21 cellular contexts compared by ENCODE assay signal in the genomic region with DNA sequence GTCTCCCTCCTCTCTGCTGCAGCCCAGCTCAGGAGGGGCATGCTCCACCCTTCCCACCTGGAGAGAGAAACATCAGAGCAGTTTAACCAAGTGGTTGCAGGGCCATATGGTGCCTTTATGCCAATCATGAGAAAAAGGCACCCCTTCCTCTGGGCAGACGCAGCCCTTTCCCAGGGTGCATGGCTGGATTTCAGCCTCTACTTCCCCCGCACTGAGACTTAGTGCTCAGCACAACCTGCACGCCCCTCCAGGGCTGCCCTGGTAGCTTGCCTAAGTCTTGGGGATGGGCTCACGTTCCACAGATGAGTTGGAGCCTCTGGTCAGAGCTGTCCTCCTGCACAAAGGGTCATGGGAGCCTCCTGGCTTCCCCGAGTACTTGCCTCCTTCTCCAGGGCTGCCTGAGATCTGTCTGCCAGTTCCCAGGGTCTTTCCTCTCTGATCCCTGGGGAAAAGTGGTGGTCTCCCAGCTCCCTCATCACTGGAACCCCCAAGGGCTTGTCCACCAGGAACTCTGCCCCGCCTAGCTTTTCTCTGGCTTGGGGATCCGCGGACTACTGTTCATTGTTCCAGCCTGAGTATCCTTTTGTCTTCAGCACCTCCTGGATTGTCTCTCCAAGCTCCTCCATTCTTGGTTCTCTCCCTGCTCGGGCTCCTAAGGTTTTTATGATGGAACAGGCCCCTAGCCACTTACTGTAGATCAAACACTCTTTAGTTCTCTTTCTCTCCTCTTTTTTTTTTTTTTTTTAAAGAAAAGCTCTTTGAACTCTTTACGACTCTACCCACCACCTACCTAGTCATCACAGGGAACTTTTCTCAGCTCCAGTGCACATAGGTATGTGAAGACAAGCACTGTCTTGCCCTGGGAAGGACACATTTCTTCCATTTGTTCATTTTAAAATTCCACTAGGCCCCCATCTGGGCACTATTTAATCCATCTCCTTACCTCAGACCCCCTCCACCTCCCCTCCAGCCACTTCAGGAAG. TPM values are rescaled to one million over a fixed set of nuclear protein-coding genes. Genes with fewer than 3 reads are reported as not detected.
DNase-seq lines count a peak whose midpoint lies in the region; ATAC-seq and TF ChIP-seq lines count a peak whose summit lies in the region.
"Had no signal": no experiment of that assay in that cellular context is flagged by ENCODE, and none has a peak within 500 bp of the region (broad histone marks: within the 10 kb centered on the region; RNA-seq: fewer than 3 reads in every experiment).

No MANE protein-coding gene starts in this region.

- no peaks in the 10 kb centered on the region for H3K9me3 ChIP-seq in thymus (ENCODE audit: control insufficient read depth)
- H3K9me3 ChIP-seq: A549; BLaER1 treated with 17β-estradiol and CSF1 and Interleukin-3, amounts not matched to agents 10 nM and 100 nM; SJSA1; transverse colon had no signal

- H3K27me3 ChIP-seq in thymus (ENCODE audit: control insufficient read depth, insufficient read depth), result no peaks in the 10 kb centered on the region
- H3K27me3 ChIP-seq: BLaER1 treated with 17β-estradiol and CSF1 and Interleukin-3, amounts not matched to agents 10 nM and 100 nM; dorsolateral prefrontal cortex; transverse colon had no signal

- no peak overlapping the region for H3K4me3 Mint-ChIP-seq in activated CD4-positive, alpha-beta T cell treated with anti-CD3 and anti-CD28 coated beads, Interleukin-2, amount 10 ng/mL, durations not matched to agents 7 days and 5 days
- no peak overlapping the region for H3K4me3 Mint-ChIP-seq in MCF 10A (ENCODE audit: unreplicated experiment)
- H3K4me3 Mint-ChIP-seq: activated T-helper 1 cell treated with anti-CD3 and anti-CD28 coated beads, Interleukin-12 subunit alpha, Interleukin-12 subunit beta, Interleukin-2, Interleukin-4 antibody, amounts not matched to agents 30 ng/mL and 10 ng/mL and 1 ng/mL, durations not matched to agents 14 hours and 24 hours and 36 hours; stimulated activated naive B cell treated with anti-CD40 and anti-IgM and Interleukin-4, amounts not matched to agents 10 μg/mL and 1 μg/mL and 100 μg/mL, for 72 hours had no signal

- H3K9me3 Mint-ChIP-seq in activated CD4-positive, alpha-beta T cell treated with anti-CD3 and anti-CD28 coated beads, Interleukin-2, amount 10 ng/mL, durations not matched to agents 7 days and 5 days, result no peaks in the 10 kb centered on the region
- no peaks in the 10 kb centered on the region for H3K9me3 Mint-ChIP-seq in MCF 10A (ENCODE audit: unreplicated experiment)
- H3K9me3 Mint-ChIP-seq: activated T-helper 1 cell treated with anti-CD3 and anti-CD28 coated beads, Interleukin-12 subunit alpha, Interleukin-12 subunit beta, Interleukin-2, Interleukin-4 antibody, amounts not matched to agents 30 ng/mL and 10 ng/mL and 1 ng/mL, durations not matched to agents 14 hours and 24 hours and 36 hours; naive thymus-derived CD8-positive, alpha-beta T cell; stimulated activated naive B cell treated with anti-CD40 and anti-IgM and Interleukin-4, amounts not matched to agents 10 μg/mL and 1 μg/mL and 100 μg/mL, for 72 hours had no signal

- no peaks in the 10 kb centered on the region for H3K4me1 ChIP-seq in thymus (ENCODE audit: control insufficient read depth, insufficient read depth, low read length)
- H3K4me1 ChIP-seq: SJSA1, transverse colon had no signal

- TF ChIP-seq CTCF in MCF 10A (IDR thresholded peaks at IDR 0.05; ENCODE audit: unreplicated experiment), result no peak

- peak overlapping the region; percentile 63 for H3K27ac Mint-ChIP-seq in activated CD4-positive, alpha-beta T cell treated with anti-CD3 and anti-CD28 coated beads, Interleukin-2, amount 10 ng/mL, durations not matched to agents 7 days and 5 days
- no peak overlapping the region for H3K27ac Mint-ChIP-seq in MCF 10A (ENCODE audit: low read depth, unreplicated experiment)
- H3K27ac Mint-ChIP-seq: activated T-helper 1 cell treated with anti-CD3 and anti-CD28 coated beads, Interleukin-12 subunit alpha, Interleukin-12 subunit beta, Interleukin-2, Interleukin-4 antibody, amounts not matched to agents 30 ng/mL and 10 ng/mL and 1 ng/mL, durations not matched to agents 14 hours and 24 hours and 36 hours; stimulated activated naive B cell treated with anti-CD40 and anti-IgM and Interleukin-4, amounts not matched to agents 10 μg/mL and 1 μg/mL and 100 μg/mL, for 72 hours had no signal

- H3K36me3 Mint-ChIP-seq in activated CD4-positive, alpha-beta T cell treated with anti-CD3 and anti-CD28 coated beads, Interleukin-2, amount 10 ng/mL, durations not matched to agents 7 days and 5 days (ENCODE audit: low read depth), result no peaks in the 10 kb centered on the region
- no peaks in the 10 kb centered on the region for H3K36me3 Mint-ChIP-seq in MCF 10A (ENCODE audit: insufficient read depth, unreplicated experiment)
- H3K36me3 Mint-ChIP-seq: naive thymus-derived CD8-positive, alpha-beta T cell; stimulated activated naive B cell treated with anti-CD40 and anti-IgM and Interleukin-4, amounts not matched to agents 10 μg/mL and 1 μg/mL and 100 μg/mL, for 72 hours had no signal

- intact Hi-C loops in MCF 10A (cut with micrococcal nuclease), result loop anchor here (5.0 kb wide), 1 partner anchor 422 kb away; no protein-coding TSS in a partner anchor

- ATAC-seq in GM21447 (IDR thresholded peaks at IDR 0.05; ENCODE audit: unreplicated experiment), result no peak
- ATAC-seq in HG03135 (IDR thresholded peaks at IDR 0.05; ENCODE audit: unreplicated experiment), result no peak
- ATAC-seq in HG03457 (IDR thresholded peaks at IDR 0.05; ENCODE audit: unreplicated experiment), result no peak
- ATAC-seq: A549; stimulated activated naive B cell treated with anti-CD40 and anti-IgM and Interleukin-4, amounts not matched to agents 10 μg/mL and 1 μg/mL and 100 μg/mL, for 72 hours had no signal

- no TSS peak for BruUV-seq in MCF 10A (replicated peaks; lab: Mats Ljungman, UMichigan)

- H3K27me3 Mint-ChIP-seq in activated CD4-positive, alpha-beta T cell treated with anti-CD3 and anti-CD28 coated beads, Interleukin-2, amount 10 ng/mL, durations not matched to agents 7 days and 5 days, result no peaks in the 10 kb centered on the region
- no peaks in the 10 kb centered on the region for H3K27me3 Mint-ChIP-seq in MCF 10A (ENCODE audit: insufficient read depth, unreplicated experiment)

- POLR2A ChIA-PET in activated CD4-positive, alpha-beta T cell treated with anti-CD3 and anti-CD28 coated beads, Interleukin-2, amount 10 ng/mL, durations not matched to agents 7 days and 5 days (lab: Charles Lee), result no interaction called here
- POLR2A ChIA-PET in MCF 10A (lab: Yijun Ruan, JAX), result interaction anchor here (0.6 to 7.5 kb wide), 12 partner anchors 11 to 432 kb away, joined by 3 to 315 read pairs (median 3); partner anchors contain the start of gene KRT5

- H3K36me3 ChIP-seq in thymus (ENCODE audit: control insufficient read depth, insufficient read depth), result no peaks in the 10 kb centered on the region
- H3K36me3 ChIP-seq: BLaER1 treated with 17β-estradiol and CSF1 and Interleukin-3, amounts not matched to agents 10 nM and 100 nM; SJSA1; transverse colon had no signal

- peak overlapping the region; percentile 66 for H3K27ac ChIP-seq in thymus (ENCODE audit: low read depth)
- H3K27ac ChIP-seq: BLaER1 treated with 17β-estradiol and CSF1 and Interleukin-3, amounts not matched to agents 10 nM and 100 nM; dorsolateral prefrontal cortex; SJSA1; transverse colon had no signal

- DNase-seq in activated CD4-positive, alpha-beta T cell treated with anti-CD3 and anti-CD28 coated beads, Interleukin-2, amount 10 ng/mL, durations not matched to agents 7 days and 5 days, result no peak
- DNase-seq in activated CD4-positive, alpha-beta T cell treated with anti-CD3 and anti-CD28 coated beads for 48 hours, result no peak
- DNase-seq in MCF 10A (ENCODE audit: unreplicated experiment) (peak; percentile 29), kidney tubule cell (ENCODE audit: low spot score) (peak; percentile 73)
- DNase-seq: activated CD8-positive, alpha-beta memory T cell treated with anti-CD3 and anti-CD28 coated beads for 24 hours; DMS53; head of caudate nucleus; naive thymus-derived CD8-positive, alpha-beta T cell; stimulated activated naive B cell treated with anti-CD40 and anti-IgM and Interleukin-4, amounts not matched to agents 10 μg/mL and 1 μg/mL and 100 μg/mL, for 72 hours; transverse colon had no signal

- CTCF ChIA-PET in activated CD4-positive, alpha-beta T cell treated with anti-CD3 and anti-CD28 coated beads, Interleukin-2, amount 10 ng/mL, durations not matched to agents 7 days and 5 days (lab: Charles Lee), result interaction anchor here (1.2 to 2.2 kb wide), 2 partner anchors 291 to 300 kb away, joined by 3 to 9 read pairs; no protein-coding TSS in a partner anchor
- CTCF ChIA-PET in MCF 10A (lab: Yijun Ruan, JAX), result interaction anchor here (0.5 to 14.9 kb wide), 12 partner anchors 10 to 422 kb away, joined by 3 to 366 read pairs (median 4); partner anchors contain the start of gene KRT5

- H3K4me1 Mint-ChIP-seq in activated CD4-positive, alpha-beta T cell treated with anti-CD3 and anti-CD28 coated beads, Interleukin-2, amount 10 ng/mL, durations not matched to agents 7 days and 5 days, result peaks cover 23% of the 10 kb centered on the region
- peaks cover 26% of the 10 kb centered on the region for H3K4me1 Mint-ChIP-seq in MCF 10A (ENCODE audit: insufficient read depth, unreplicated experiment)
- H3K4me1 Mint-ChIP-seq: stimulated activated naive B cell treated with anti-CD40 and anti-IgM and Interleukin-4, amounts not matched to agents 10 μg/mL and 1 μg/mL and 100 μg/mL, for 72 hours had no signal

- 81% methylated on average over 10 of the region's 10 CpGs for WGBS in thymus

- H3K4me3 ChIP-seq in thymus (ENCODE audit: low read length), result no peak overlapping the region
- H3K4me3 ChIP-seq: A549; BLaER1 treated with 17β-estradiol and CSF1 and Interleukin-3, amounts not matched to agents 10 nM and 100 nM; dorsolateral prefrontal cortex; lung; SJSA1; transverse colon had no signal

RNA-seq across cellular contexts. Expression of gene KRT74, which starts 6.1 kb away (rescaled TPM):
- under 1 TPM; 0.15 TPM for total RNA-seq in activated CD4-positive, alpha-beta T cell treated with anti-CD3 and anti-CD28 coated beads, Interleukin-2, amount 10 ng/mL, durations not matched to agents 7 days and 5 days
- not detected in 2 replicates for total RNA-seq in MCF 10A (2022)
- 0.34 TPM for polyA plus RNA-seq in thymus
- total RNA-seq: activated T-helper 1 cell treated with anti-CD3 and anti-CD28 coated beads, Interleukin-12 subunit alpha, Interleukin-12 subunit beta, Interleukin-2, Interleukin-4 antibody, amounts not matched to agents 30 ng/mL and 10 ng/mL and 1 ng/mL, durations not matched to agents 14 hours and 24 hours and 36 hours; dorsolateral prefrontal cortex; lung; posterior vena cava; SJSA1; transverse colon had no signal
- polyA plus RNA-seq: A549; lung; naive thymus-derived CD8-positive, alpha-beta T cell had no signal

RNA-seq across cellular contexts. Expression of gene KRT72, which starts 21.5 kb away (rescaled TPM):
- total RNA-seq in activated CD4-positive, alpha-beta T cell treated with anti-CD3 and anti-CD28 coated beads, Interleukin-2, amount 10 ng/mL, durations not matched to agents 7 days and 5 days, result 10 to 100 TPM; 12.3 to 13.0 TPM
- not detected in 2 replicates for total RNA-seq in MCF 10A (2022)
- 12.0 TPM for polyA plus RNA-seq in thymus
- total RNA-seq: activated T-helper 1 cell treated with anti-CD3 and anti-CD28 coated beads, Interleukin-12 subunit alpha, Interleukin-12 subunit beta, Interleukin-2, Interleukin-4 antibody, amounts not matched to agents 30 ng/mL and 10 ng/mL and 1 ng/mL, durations not matched to agents 14 hours and 24 hours and 36 hours; posterior vena cava; SJSA1; transverse colon had no signal
- polyA plus RNA-seq: A549 had no signal

RNA-seq across cellular contexts. Expression of gene KRT71, which starts 26.8 kb away (rescaled TPM):
- not detected for total RNA-seq in activated CD4-positive, alpha-beta T cell treated with anti-CD3 and anti-CD28 coated beads, Interleukin-2, amount 10 ng/mL, durations not matched to agents 7 days and 5 days
- not detected in 2 replicates for total RNA-seq in MCF 10A (2022)
- 3.6 TPM for polyA plus RNA-seq in thymus
- total RNA-seq: activated T-helper 1 cell treated with anti-CD3 and anti-CD28 coated beads, Interleukin-12 subunit alpha, Interleukin-12 subunit beta, Interleukin-2, Interleukin-4 antibody, amounts not matched to agents 30 ng/mL and 10 ng/mL and 1 ng/mL, durations not matched to agents 14 hours and 24 hours and 36 hours; lung; naive thymus-derived CD8-positive, alpha-beta T cell; posterior vena cava; SJSA1; transverse colon had no signal
- polyA plus RNA-seq: A549; lung; naive thymus-derived CD8-positive, alpha-beta T cell had no signal

RNA-seq across cellular contexts. Expression of gene KRT73, which starts 38.6 kb away (rescaled TPM):
- total RNA-seq in activated CD4-positive, alpha-beta T cell treated with anti-CD3 and anti-CD28 coated beads, Interleukin-2, amount 10 ng/mL, durations not matched to agents 7 days and 5 days, result 1 to 10 TPM; 8.2 to 8.6 TPM
- not detected in 2 replicates for total RNA-seq in MCF 10A (2022)
- polyA plus RNA-seq in thymus, result 1.9 TPM
- total RNA-seq: activated T-helper 1 cell treated with anti-CD3 and anti-CD28 coated beads, Interleukin-12 subunit alpha, Interleukin-12 subunit beta, Interleukin-2, Interleukin-4 antibody, amounts not matched to agents 30 ng/mL and 10 ng/mL and 1 ng/mL, durations not matched to agents 14 hours and 24 hours and 36 hours; lung; posterior vena cava; SJSA1; transverse colon had no signal
- polyA plus RNA-seq: A549 had no signal

RNA-seq across cellular contexts. Expression of gene KRT5, which starts 59.6 kb away (rescaled TPM):
- not detected for total RNA-seq in activated CD4-positive, alpha-beta T cell treated with anti-CD3 and anti-CD28 coated beads, Interleukin-2, amount 10 ng/mL, durations not matched to agents 7 days and 5 days
- total RNA-seq in MCF 10A (2022), result 1,273 and 3,552 TPM in 2 replicates
- 1,023 TPM for polyA plus RNA-seq in thymus
- total RNA-seq: activated T-helper 1 cell treated with anti-CD3 and anti-CD28 coated beads, Interleukin-12 subunit alpha, Interleukin-12 subunit beta, Interleukin-2, Interleukin-4 antibody, amounts not matched to agents 30 ng/mL and 10 ng/mL and 1 ng/mL, durations not matched to agents 14 hours and 24 hours and 36 hours; naive thymus-derived CD8-positive, alpha-beta T cell; posterior vena cava; SJSA1; transverse colon had no signal
- polyA plus RNA-seq: naive thymus-derived CD8-positive, alpha-beta T cell had no signal

Comparison
In these comparisons a context has a peak if more than half of its experiments do, and no peak if none do; other contexts are left out.
1. DNase-seq: peak in MCF 10A (single experiment) and kidney tubule cell (single experiment); none in activated CD4-positive, alpha-beta T cell treated with anti-CD3 and anti-CD28 coated beads, Interleukin-2, amount 10 ng/mL, durations not matched to agents 7 days and 5 days (single experiment) and activated CD4-positive, alpha-beta T cell treated with anti-CD3 and anti-CD28 coated beads for 48 hours (single experiment).
2. RNA of gene KRT72, which starts 21.5 kb away (total RNA-seq): 12.3 to 13.0 TPM in activated CD4-positive, alpha-beta T cell treated with anti-CD3 and anti-CD28 coated beads, Interleukin-2, amount 10 ng/mL, durations not matched to agents 7 days and 5 days; not detected in MCF 10A; every median in the first group is over 10 times any median in the second.